8 cellular contexts compared by ENCODE assay signal in the genomic region with DNA sequence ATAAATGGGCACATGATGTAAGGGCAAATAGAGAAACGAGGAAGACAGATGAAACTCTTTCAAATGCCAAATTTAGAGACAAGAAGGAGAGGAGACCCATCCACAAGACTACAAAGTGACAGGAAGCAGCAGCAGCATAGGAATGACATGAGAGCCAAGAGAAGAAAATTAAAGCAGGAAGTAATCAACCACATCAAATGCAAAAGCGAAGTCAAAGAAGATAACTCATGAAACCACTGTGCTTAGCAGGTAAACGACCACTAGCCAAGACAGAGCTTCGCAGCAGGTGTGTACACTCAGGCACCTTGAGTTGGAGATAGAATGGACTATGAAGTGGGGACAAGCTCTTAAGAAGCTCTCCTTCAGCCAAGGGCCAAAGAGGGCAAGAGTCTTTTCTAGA.
DNase-seq lines count a peak whose midpoint lies in the region; ATAC-seq and TF ChIP-seq lines count a peak whose summit lies in the region.
"Had no signal": no experiment of that assay in that cellular context is flagged by ENCODE, and none has a peak within 500 bp of the region (broad histone marks: within the 10 kb centered on the region; RNA-seq: fewer than 3 reads in every experiment).

No MANE protein-coding gene starts in this region.

- H3K27ac ChIP-seq in colonic mucosa: no peak overlapping the region

- H3K27me3 ChIP-seq in colonic mucosa: no peaks in the 10 kb centered on the region

- DNase-seq in mucosa of descending colon (no peak), GOT3 (lab: John Stamatoyannopoulos, UW) (no peak), colonic mucosa (no peak)
- DNase-seq in stimulated activated CD4-positive, alpha-beta T cell treated with anti-CD3 and anti-CD28 coated beads, Interleukin-4, amount 100 ng/mL, for 1 hour: no peak
- DNase-seq: RPMI8226 had no signal

- ATAC-seq in GM18519 (IDR thresholded peaks at IDR 0.05; ENCODE audit: low FRiP score, unreplicated experiment): peak; percentile 38
- peak; percentile 61 for ATAC-seq in GM21825 (IDR thresholded peaks at IDR 0.05; ENCODE audit: unreplicated experiment)
- peak; percentile 65 for ATAC-seq in mucosa of descending colon

- H3K4me1 ChIP-seq in mucosa of descending colon (ENCODE audit: low read depth) (no peaks in the 10 kb centered on the region), colonic mucosa (no peaks in the 10 kb centered on the region)

- H3K4me3 Mint-ChIP-seq in T-helper 1 cell treated with Interleukin-12 subunit alpha and Interleukin-12 subunit beta and Interleukin-4 antibody, amounts not matched to agents 30 μg/mL and 1 μg/mL, for 36 hours: peak overlapping the region; percentile 66

- intact Hi-C loops in mucosa of descending colon (cut with DNase I, micrococcal nuclease): no loop called here
- intact Hi-C loops in colonic mucosa (cut with DNase I): no loop called here

- H3K4me3 ChIP-seq in mucosa of descending colon: no peak overlapping the region
- no peak overlapping the region for H3K4me3 ChIP-seq in colonic mucosa

- H3K9me3 Mint-ChIP-seq in T-helper 1 cell treated with Interleukin-12 subunit alpha and Interleukin-12 subunit beta and Interleukin-4 antibody, amounts not matched to agents 30 μg/mL and 1 μg/mL, for 36 hours: no peaks in the 10 kb centered on the region

- no peaks in the 10 kb centered on the region for H3K36me3 ChIP-seq in mucosa of descending colon (ENCODE audit: low read depth)
- H3K36me3 ChIP-seq in colonic mucosa: no peaks in the 10 kb centered on the region

- peaks cover 18% of the 10 kb centered on the region for H3K36me3 Mint-ChIP-seq in T-helper 1 cell treated with Interleukin-12 subunit alpha and Interleukin-12 subunit beta and Interleukin-4 antibody, amounts not matched to agents 30 μg/mL and 1 μg/mL, for 36 hours (ENCODE audit: low read depth)

- no peaks in the 10 kb centered on the region for H3K27me3 Mint-ChIP-seq in T-helper 1 cell treated with Interleukin-12 subunit alpha and Interleukin-12 subunit beta and Interleukin-4 antibody, amounts not matched to agents 30 μg/mL and 1 μg/mL, for 36 hours (ENCODE audit: low read depth)

- H3K4me1 Mint-ChIP-seq in T-helper 1 cell treated with Interleukin-12 subunit alpha and Interleukin-12 subunit beta and Interleukin-4 antibody, amounts not matched to agents 30 μg/mL and 1 μg/mL, for 36 hours (ENCODE audit: low read depth): peaks cover 36% of the 10 kb centered on the region

- H3K9me3 ChIP-seq in mucosa of descending colon (no peaks in the 10 kb centered on the region), colonic mucosa (no peaks in the 10 kb centered on the region)

- TF ChIP-seq CTCF in mucosa of descending colon (IDR thresholded peaks at IDR 0.05): no peak
- TF ChIP-seq CTCF in colonic mucosa (IDR thresholded peaks at IDR 0.05): no peak

- no peak overlapping the region for H3K9ac ChIP-seq in colonic mucosa (ENCODE audit: low read depth in 2 of 2, low read length in 2 of 2)

- H3K27ac Mint-ChIP-seq in T-helper 1 cell treated with Interleukin-12 subunit alpha and Interleukin-12 subunit beta and Interleukin-4 antibody, amounts not matched to agents 30 μg/mL and 1 μg/mL, for 36 hours: peak overlapping the region; percentile 71
